Comparison of ENCODE assay signal across 1 cellular context in genomic region chr1:1434812-1435093, GRCh38.
TF ChIP-seq lines count a peak whose summit lies in the region.

No MANE protein-coding gene starts in this region.

TF ChIP-seq in GM12878, 131 proteins besides CTCF, POLR2A, EP300 and RAD21:
- TF ChIP-seq HSF1 (IDR thresholded peaks at IDR 0.05; ENCODE audit: low read depth, low read length) (no peak), ZNF687 (IDR thresholded peaks at IDR 0.05) (no peak), ZBTB4 (CRISPR knock-in tag; IDR thresholded peaks at IDR 0.05) (no peak), NFYA (IDR thresholded peaks at IDR 0.05; ENCODE audit: borderline replicate concordance, low read depth, low read length) (no peak), GATAD2B (conservative IDR thresholded peaks at IDR 0.05; ENCODE audit: low read depth) (no peak), ATF2 (IDR thresholded peaks at IDR 0.05; ENCODE audit: low read length) (no peak), NFIC (IDR thresholded peaks at IDR 0.05; ENCODE audit: low read depth, low read length) (no peak), MYB (IDR thresholded peaks at IDR 0.05; ENCODE audit: borderline replicate concordance, low read depth, low read length) (no peak), ESRRA (IDR thresholded peaks at IDR 0.05; ENCODE audit: low read length) (no peak), REST (IDR thresholded peaks at IDR 0.05; ENCODE audit: low read depth, low read length) (no peak), TCF7 (IDR thresholded peaks at IDR 0.05; ENCODE audit: borderline replicate concordance) (no peak), CBFB (IDR thresholded peaks at IDR 0.05; ENCODE audit: low read depth) (no peak), ZNF274 (IDR thresholded peaks at IDR 0.05; ENCODE audit: insufficient read depth, insufficient read length) (no peak), ELK1 (IDR thresholded peaks at IDR 0.05; ENCODE audit: low read depth, low read length) (no peak), LARP7 (IDR thresholded peaks at IDR 0.05) (no peak), SREBF1 (IDR thresholded peaks at IDR 0.05; ENCODE audit: low read length) (no peak), HDAC2 (IDR thresholded peaks at IDR 0.05) (no peak), IKZF2 (IDR thresholded peaks at IDR 0.05) (no peak), ETV6 (conservative IDR thresholded peaks at IDR 0.05 in 1 of 2, IDR thresholded peaks at IDR 0.05 in 1 of 2; ENCODE audit: borderline replicate concordance in 1 of 2, low read depth in 1 of 2) (no peak), RAD51 (IDR thresholded peaks at IDR 0.05) (no peak)
